ENCODE assay signal across 1 cellular context in genomic region chr2:192773044-192773443, GRCh38.
A peak's percentile ranks its signal among the peaks of the same experiment; 100 is the strongest.
TF ChIP-seq lines count a peak whose summit lies in the region.

No MANE protein-coding gene starts in this region.

TF ChIP-seq in HepG2, 621 proteins besides CTCF, POLR2A, EP300 and RAD21 (continued from another document and continues in another):
- TF ChIP-seq AHDC1 (CRISPR knock-in tag; IDR thresholded peaks at IDR 0.05; ENCODE audit: borderline replicate concordance) (peak; percentile 79; the same call in 1 of the 2 replicates), TEAD3 (CRISPR knock-in tag; optimal IDR thresholded peaks at IDR 0.05; ENCODE audit: borderline replicate concordance) (peak; percentile 21), ZNF597 (CRISPR knock-in tag; IDR thresholded peaks at IDR 0.05) (no peak), NR2F6 (IDR thresholded peaks at IDR 0.05) (no peak), NR2F6 (CRISPR knock-in tag; IDR thresholded peaks at IDR 0.05) (peak; percentile 34; the same call in 1 of the 2 replicates), PAXIP1 (CRISPR knock-in tag; conservative IDR thresholded peaks at IDR 0.05) (peak; percentile 50; the same call in 1 of the 2 replicates), ZFP91 (CRISPR knock-in tag; IDR thresholded peaks at IDR 0.05; ENCODE audit: borderline replicate concordance) (no peak), ZNF251 (CRISPR knock-in tag; IDR thresholded peaks at IDR 0.05) (no peak), ZFP36L2 (CRISPR knock-in tag; IDR thresholded peaks at IDR 0.05) (no peak), RBAK (CRISPR knock-in tag; IDR thresholded peaks at IDR 0.05) (no peak), FOSL1 (CRISPR knock-in tag; IDR thresholded peaks at IDR 0.05; ENCODE audit: borderline replicate concordance) (no peak), CBX5 (CRISPR knock-in tag; IDR thresholded peaks at IDR 0.05; ENCODE audit: borderline replicate concordance) (no peak), CCDC6 (CRISPR knock-in tag; IDR thresholded peaks at IDR 0.05) (no peak), MAFK (conservative IDR thresholded peaks at IDR 0.05 in 1 of 2, IDR thresholded peaks at IDR 0.05 in 1 of 2; ENCODE audit: low read length in 2 of 2) (0 out of 4 replicates have a peak, but pooled peaks of 1 of the 2 experiments have one; percentile 19), HOXA7 (CRISPR knock-in tag; IDR thresholded peaks at IDR 0.05) (no peak), PATZ1 (CRISPR knock-in tag; IDR thresholded peaks at IDR 0.05) (no peak), MZF1 (CRISPR knock-in tag; IDR thresholded peaks at IDR 0.05; ENCODE audit: borderline replicate concordance) (no peak), ZNF639 (CRISPR knock-in tag; conservative IDR thresholded peaks at IDR 0.05) (no peak), NCOA2 (CRISPR knock-in tag; IDR thresholded peaks at IDR 0.05) (no peak), ZNF329 (CRISPR knock-in tag; IDR thresholded peaks at IDR 0.05; ENCODE audit: low read depth) (no peak), HDAC6 (IDR thresholded peaks at IDR 0.05; ENCODE audit: low read depth, low read length) (no peak), MAFG (CRISPR knock-in tag; IDR thresholded peaks at IDR 0.05) (no peak), ZBTB40 (IDR thresholded peaks at IDR 0.05) (no peak), ZBTB40 (CRISPR knock-in tag; IDR thresholded peaks at IDR 0.05) (peak; percentile 35; the same call in 1 of the 2 replicates), SMARCE1 (IDR thresholded peaks at IDR 0.05; ENCODE audit: borderline replicate concordance) (no peak), ZC3H4 (CRISPR knock-in tag; IDR thresholded peaks at IDR 0.05; ENCODE audit: borderline replicate concordance) (no peak), DMAP1 (CRISPR knock-in tag; IDR thresholded peaks at IDR 0.05) (no peak), ZFP41 (CRISPR knock-in tag; IDR thresholded peaks at IDR 0.05; ENCODE audit: borderline replicate concordance) (no peak), ISX (CRISPR knock-in tag; conservative IDR thresholded peaks at IDR 0.05) (no peak), ZNF460 (CRISPR knock-in tag; IDR thresholded peaks at IDR 0.05; ENCODE audit: borderline replicate concordance) (no peak), KLF15 (CRISPR knock-in tag; IDR thresholded peaks at IDR 0.05; ENCODE audit: borderline replicate concordance) (no peak), ZEB1 (IDR thresholded peaks at IDR 0.05; ENCODE audit: insufficient replicate concordance, low read depth) (no peak), RELA (CRISPR knock-in tag; IDR thresholded peaks at IDR 0.05) (no peak), ZNF660 (CRISPR knock-in tag; IDR thresholded peaks at IDR 0.05; ENCODE audit: borderline replicate concordance, low read depth) (no peak)
